Comparison of ENCODE assay signal across 21 cellular contexts in genomic region chr14:55782166-55782565, GRCh38.
"Had no signal": no experiment of that assay in that cellular context is flagged by ENCODE, and none has a peak within 500 bp of the region (broad histone marks: within the 10 kb centered on the region; RNA-seq: fewer than 3 reads in every experiment).

No MANE protein-coding gene starts in this region.

- H3K36me3 ChIP-seq: adrenal gland, breast epithelium, heart left ventricle, lower lobe of right lung, vagina had no signal

- DNase-seq: activated CD4-positive, alpha-beta T cell treated with anti-CD3 and anti-CD28 coated beads for 1 hour; activated T-cell treated with anti-CD3 and anti-CD28 coated beads, Interleukin-2, amount 50 U/mL, for 1 hour; adrenal gland; effector CD4-positive, alpha-beta T cell; heart left ventricle; kidney; lower lobe of right lung; naive B cell; stimulated activated CD4-positive, alpha-beta T cell treated with anti-CD3 and anti-CD28 coated beads, Interleukin-15, amount 100 ng/mL, for 24 hours; T-helper 9 cell had no signal

- H3K27me3 Mint-ChIP-seq: stimulated activated memory B cell treated with anti-CD40 and anti-IgM and Interleukin-4, amounts not matched to agents 10 μg/mL and 1 μg/mL and 100 μg/mL, for 72 hours; type B pancreatic cell had no signal

- H3K4me1 ChIP-seq: breast epithelium had no signal

- H3K36me3 Mint-ChIP-seq: activated naive CD4-positive, alpha-beta T cell treated with anti-CD3 and anti-CD28 coated beads, Interleukin-2, amount 50 U/mL, for 72 hours; naive B cell; stimulated activated memory B cell treated with anti-CD40 and anti-IgM and Interleukin-4, amounts not matched to agents 10 μg/mL and 1 μg/mL and 100 μg/mL, for 72 hours; type B pancreatic cell had no signal

- H3K4me3 Mint-ChIP-seq: naive B cell; neural crest cell; stimulated activated memory B cell treated with anti-CD40 and anti-IgM and Interleukin-4, amounts not matched to agents 10 μg/mL and 1 μg/mL and 100 μg/mL, for 72 hours; type B pancreatic cell had no signal

- H3K27ac ChIP-seq: adrenal gland, breast epithelium, heart left ventricle, lower lobe of right lung, vagina had no signal

- H3K4me2 ChIP-seq: smooth muscle cell had no signal

- H3K4me3 ChIP-seq: adrenal gland, breast epithelium, heart left ventricle, lower lobe of right lung, smooth muscle cell, vagina had no signal

- FAIRE-seq: astrocyte, endometrium, kidney had no signal

- H3K9me3 Mint-ChIP-seq: type B pancreatic cell had no signal

- H3K27ac Mint-ChIP-seq: activated naive CD4-positive, alpha-beta T cell treated with anti-CD3 and anti-CD28 coated beads, Interleukin-2, amount 50 U/mL, for 72 hours; naive B cell; stimulated activated memory B cell treated with anti-CD40 and anti-IgM and Interleukin-4, amounts not matched to agents 10 μg/mL and 1 μg/mL and 100 μg/mL, for 72 hours; type B pancreatic cell had no signal

- H3K27me3 ChIP-seq: adrenal gland, breast epithelium, heart left ventricle, vagina had no signal

- H3K9me3 ChIP-seq: adrenal gland, breast epithelium, heart left ventricle, lower lobe of right lung, vagina had no signal

- ATAC-seq: activated naive CD4-positive, alpha-beta T cell treated with anti-CD3 and anti-CD28 coated beads, Interleukin-2, amount 50 U/mL, for 72 hours; heart left ventricle; left lobe of liver; lower lobe of right lung; sciatic nerve; stimulated activated memory B cell treated with anti-CD40 and anti-IgM and Interleukin-4, amounts not matched to agents 10 μg/mL and 1 μg/mL and 100 μg/mL, for 72 hours had no signal

- H3K4me1 Mint-ChIP-seq: naive B cell, neural crest cell had no signal
